Comparison of ENCODE assay signal across 27 cellular contexts in the genomic region with DNA sequence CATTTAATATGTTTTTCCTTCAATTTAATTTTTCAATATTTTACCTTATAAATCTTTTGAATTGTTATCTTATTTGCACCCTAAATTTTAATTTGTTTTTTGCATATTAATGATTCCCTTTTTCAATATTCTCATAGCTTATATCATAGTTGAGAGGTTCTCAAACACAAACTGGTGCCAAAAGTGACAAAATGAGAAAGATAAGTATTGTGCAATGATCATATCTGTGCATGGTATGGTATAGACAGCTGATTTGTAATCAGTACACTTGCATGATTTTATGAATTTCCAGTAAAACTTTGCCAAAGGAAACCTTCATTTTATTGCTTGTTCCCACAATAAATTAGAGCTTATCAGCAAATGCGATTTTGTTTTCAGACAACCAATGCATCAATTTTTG.
"Had no signal": no experiment of that assay in that cellular context is flagged by ENCODE, and none has a peak within 500 bp of the region (broad histone marks: within the 10 kb centered on the region; RNA-seq: fewer than 3 reads in every experiment).

No MANE protein-coding gene starts in this region.

- DNase-seq: colonic mucosa; cortex of kidney; effector CD8-positive, alpha-beta T cell; effector memory CD8-positive, alpha-beta T cell; endodermal cell; erythroblast; esophagus squamous epithelium; foreskin keratinocyte; heart left ventricle; hypothalamus; immature natural killer cell; islet precursor cell; kidney; kidney glomerular epithelial cell; left colon; left lung; left ventricle myocardium superior; lower lobe of right lung; mesenchymal stem cell; mucosa of descending colon; naive B cell had no signal

- H2AFZ ChIP-seq: hepatocyte had no signal

- H3K79me2 ChIP-seq: hepatocyte had no signal

- FAIRE-seq: endometrium, frontal cortex, kidney had no signal

- H3K4me1 ChIP-seq: colonic mucosa, esophagus squamous epithelium, foreskin keratinocyte, heart left ventricle, left lung, lower lobe of right lung had no signal

- H3K27ac ChIP-seq: colonic mucosa, epithelial cell of prostate, esophagus squamous epithelium, foreskin keratinocyte, gastroesophageal sphincter, heart left ventricle, hepatocyte, left lung, lower lobe of right lung had no signal

- H3K4me3 ChIP-seq: colonic mucosa, esophagus squamous epithelium, gastroesophageal sphincter, heart left ventricle, hepatocyte, left lung, lower lobe of right lung, mucosa of descending colon had no signal

- H3K9me3 ChIP-seq: colonic mucosa, esophagus squamous epithelium, gastroesophageal sphincter, heart left ventricle, left lung, lower lobe of right lung, mucosa of descending colon had no signal

- ATAC-seq: effector memory CD8-positive, alpha-beta T cell; esophagus mucosa; foreskin keratinocyte; gastroesophageal sphincter; heart left ventricle; left colon; left lung; left ventricle myocardium superior; lower lobe of right lung; mucosa of descending colon had no signal

- H3K4me2 ChIP-seq: hepatocyte had no signal

- H3K36me3 ChIP-seq: colonic mucosa, esophagus squamous epithelium, gastroesophageal sphincter, heart left ventricle, left lung, lower lobe of right lung had no signal

- H3K27me3 ChIP-seq: colonic mucosa, esophagus squamous epithelium, foreskin keratinocyte, gastroesophageal sphincter, heart left ventricle, hepatocyte, left lung had no signal
